ENCODE assay signal across 11 cellular contexts in the genomic region with DNA sequence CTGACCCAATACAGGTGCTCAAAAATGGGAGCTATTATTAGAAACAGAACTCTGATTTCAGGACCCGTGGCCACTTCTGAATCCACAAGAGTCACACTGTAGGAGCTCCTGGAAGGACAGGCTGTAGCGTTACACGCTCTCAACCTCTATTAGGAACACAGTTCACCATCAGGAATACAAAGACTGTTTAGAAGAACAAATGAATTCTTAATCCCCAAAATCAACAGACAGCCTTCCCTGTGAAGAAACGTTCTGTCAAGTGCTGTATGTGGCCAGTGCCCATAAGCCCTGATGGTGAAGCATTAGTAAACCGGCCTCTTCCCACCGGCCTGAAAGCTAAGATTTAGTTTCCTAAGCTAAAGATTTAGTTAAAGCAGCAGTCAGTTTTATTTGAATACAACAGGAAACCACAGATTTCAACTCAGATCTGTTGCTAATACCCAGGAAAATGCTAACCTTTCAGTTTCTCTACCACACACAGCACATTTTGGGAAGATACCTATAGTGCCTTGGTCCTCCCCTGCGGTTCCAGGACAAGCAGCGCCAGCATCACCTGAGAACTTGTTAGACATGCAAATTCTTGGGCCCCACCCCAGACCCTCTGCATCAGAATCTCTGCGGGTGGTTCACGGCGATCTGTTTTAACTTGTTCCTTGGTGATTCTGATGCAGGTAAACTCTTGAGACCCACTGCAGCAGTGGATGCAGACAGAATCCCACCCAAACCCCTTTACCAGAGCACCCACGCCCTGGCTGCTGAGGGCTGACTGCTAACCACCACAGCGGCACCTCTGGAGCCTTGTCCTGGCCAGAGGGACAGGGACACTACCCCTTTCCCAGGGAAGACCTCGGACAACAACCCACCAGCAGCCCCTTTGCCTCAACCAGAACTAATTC. TPM values are rescaled to one million over a fixed set of nuclear protein-coding genes. Genes with fewer than 3 reads are reported as not detected.
DNase-seq lines count a peak whose midpoint lies in the region; ATAC-seq and TF ChIP-seq lines count a peak whose summit lies in the region.
"Had no signal": no experiment of that assay in that cellular context is flagged by ENCODE, and none has a peak within 500 bp of the region (broad histone marks: within the 10 kb centered on the region; RNA-seq: fewer than 3 reads in every experiment).

No MANE protein-coding gene starts in this region.

- H3K4me3 ChIP-seq in AG09309 (ENCODE audit: control insufficient read depth, low read depth, low read length): no peak overlapping the region
- no peak overlapping the region for H3K4me3 ChIP-seq in adipocyte (ENCODE audit: low read length)
- H3K4me3 ChIP-seq: thoracic aorta had no signal

- peaks cover 10% of the 10 kb centered on the region for H3K4me1 ChIP-seq in adipocyte (ENCODE audit: control insufficient read depth, insufficient read depth, low read length)

- no peaks in the 10 kb centered on the region for H3K36me3 ChIP-seq in adipocyte (ENCODE audit: control insufficient read depth, insufficient read depth, low read length, severe bottlenecking)
- H3K36me3 ChIP-seq: thoracic aorta had no signal

- ATAC-seq in GM19043 (IDR thresholded peaks at IDR 0.05; ENCODE audit: low read depth, unreplicated experiment): peak; percentile 65
- ATAC-seq in HG03095 (IDR thresholded peaks at IDR 0.05; ENCODE audit: unreplicated experiment): peak; percentile 74
- ATAC-seq in GM21367 (IDR thresholded peaks at IDR 0.05; ENCODE audit: unreplicated experiment): no peak

- DNase-seq in AG09309 (ENCODE audit: low read depth) (peak; percentile 10), adipocyte (ENCODE audit: low read depth) (peak; percentile 7), mesenteric fat pad (ENCODE audit: low spot score) (no peak), NCI-H187 treated with DMSO at 0.1 percent for 48 hours (lab: John Stamatoyannopoulos, UW) (no peak), COLO668 (lab: John Stamatoyannopoulos, UW; ENCODE audit: unreplicated experiment) (no peak)
- DNase-seq: cerebellar nuclear complex, GDM1 had no signal

- no peaks in the 10 kb centered on the region for H3K9me3 ChIP-seq in adipocyte (ENCODE audit: control insufficient read depth, low read length)
- H3K9me3 ChIP-seq: thoracic aorta had no signal

- no peak for TF ChIP-seq CTCF in AG09309 (IDR thresholded peaks at IDR 0.05; ENCODE audit: control insufficient read depth, insufficient read depth, low read depth, low read length, missing control alignments)

- H3K27me3 ChIP-seq in adipocyte (replicated peaks; ENCODE audit: control insufficient read depth, insufficient read depth, low read length): peaks cover 7% of the 10 kb centered on the region

- H3K9ac ChIP-seq in adipocyte (ENCODE audit: low read length): no peak overlapping the region

RNA-seq across cellular contexts. Expression of gene MTRES1, which starts 33.4 kb away (rescaled TPM):
- total RNA-seq in mesenteric fat pad: 16.1 TPM

RNA-seq across cellular contexts. Expression of gene BEND3, which starts 53.9 kb away (rescaled TPM):
- total RNA-seq in mesenteric fat pad: 3.4 TPM

Comparison
In these comparisons a context has a peak if more than half of its experiments do, and no peak if none do; other contexts are left out.
1. DNase-seq: peak in AG09309 (single experiment) and adipocyte (single experiment); none in mesenteric fat pad (single experiment), NCI-H187 treated with DMSO at 0.1 percent for 48 hours (single experiment) and COLO668 (single experiment).